ENCODE assay signal across 8 cellular contexts in the genomic region with DNA sequence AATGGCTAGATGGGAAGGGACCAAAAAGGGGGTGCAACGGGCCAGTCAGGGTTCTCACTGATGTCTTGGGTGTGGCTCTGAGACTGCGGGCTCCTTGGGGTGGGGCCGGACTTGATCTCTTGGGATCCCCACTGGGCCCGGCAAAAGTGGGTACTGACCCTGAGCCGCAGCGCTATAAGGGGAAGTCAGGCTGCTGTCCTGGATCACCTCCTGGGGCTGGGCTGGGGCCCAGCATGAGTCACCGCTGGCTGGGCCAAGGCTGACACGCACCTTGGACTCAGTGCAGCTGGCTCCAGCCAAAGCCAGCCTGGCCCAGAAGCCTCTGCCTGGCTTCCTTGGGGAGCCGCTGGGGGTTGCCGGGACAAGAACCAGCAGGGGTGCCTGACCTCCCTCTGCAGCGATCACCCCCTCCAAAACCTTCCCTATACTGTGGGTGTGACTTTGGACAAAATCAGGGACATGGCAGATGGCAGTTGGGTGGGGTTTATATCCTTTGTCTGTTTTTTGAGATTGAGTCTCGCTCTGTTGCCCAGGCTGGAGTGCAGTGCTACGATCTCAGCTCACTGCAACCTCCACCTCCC. TPM values are rescaled to one million over a fixed set of nuclear protein-coding genes. Genes with fewer than 3 reads are reported as not detected.
DNase-seq lines count a peak whose midpoint lies in the region; TF ChIP-seq lines count a peak whose summit lies in the region.

No MANE protein-coding gene starts in this region.

- H3K9me3 ChIP-seq in BE2C: no peaks in the 10 kb centered on the region
- no peaks in the 10 kb centered on the region for H3K9me3 ChIP-seq in right atrium auricular region

- DNase-seq in BE2C (peak; percentile 53), amygdala (lab: John Stamatoyannopoulos, UW) (peak in 52 of 56 donors; percentile 6 to 87 (median 58)), right atrium auricular region (ENCODE audit: low spot score) (peak; percentile 93), skeletal muscle cell (ENCODE audit: low read depth) (peak; percentile 58), NCI-H2227 treated with DMSO at 0.1 percent for 48 hours (lab: John Stamatoyannopoulos, UW) (no peak), GM13977 (ENCODE audit: low spot score) (no peak), SIG-M5 (lab: John Stamatoyannopoulos, UW) (no peak)

- TF ChIP-seq CTCF in BE2C (IDR thresholded peaks at IDR 0.05; ENCODE audit: low read depth, low read length) (no peak), right atrium auricular region (IDR thresholded peaks at IDR 0.05) (no peak), GM13977 (IDR thresholded peaks at IDR 0.05; ENCODE audit: extremely low read depth, insufficient read depth, missing control alignments) (no peak)

- H3K27me3 ChIP-seq in BE2C: no peaks in the 10 kb centered on the region
- H3K27me3 ChIP-seq in right atrium auricular region: no peaks in the 10 kb centered on the region

- H3K4me3 ChIP-seq in BE2C (ENCODE audit: low read depth, low read length) (no peak overlapping the region), right atrium auricular region (no peak overlapping the region), skeletal muscle cell (ENCODE audit: low read depth, low read length) (no peak overlapping the region)

- no peak; the same call in 1 of the 2 replicates for TF ChIP-seq RAD21 in Ishikawa (IDR thresholded peaks at IDR 0.05; ENCODE audit: low read depth)

- peaks cover 35% of the 10 kb centered on the region for H3K36me3 ChIP-seq in BE2C
- H3K36me3 ChIP-seq in right atrium auricular region: peaks cover 16% of the 10 kb centered on the region

- peak; percentile 55; the same call in 1 of the 2 replicates for TF ChIP-seq EP300 in Ishikawa (IDR thresholded peaks at IDR 0.05; ENCODE audit: borderline replicate concordance)

- in situ Hi-C loops in GM13977 (cut with MboI; ENCODE audit: low pct_unique_long_range_greater_than_20kb, low sequenced_read_pairs, unreplicated experiment): loop anchor here (5.0 kb wide), 1 partner anchor 47 kb away; the partner anchor contains the start of gene LSM4

- no peaks in the 10 kb centered on the region for H3K4me1 ChIP-seq in BE2C
- peaks cover 0 to 47% of the 10 kb centered on the region in 2 donors for H3K4me1 ChIP-seq in right atrium auricular region

- H3K27ac ChIP-seq in right atrium auricular region: peak overlapping the region; percentile 78 to 82

TF ChIP-seq in Ishikawa, 13 proteins besides CTCF, POLR2A, EP300 and RAD21:
- TF ChIP-seq EGR1 (IDR thresholded peaks at IDR 0.05) (no peak), ZBTB7A (IDR thresholded peaks at IDR 0.05; ENCODE audit: low read depth) (peak; percentile 63; the same call in 1 of the 2 replicates), TAF1 (IDR thresholded peaks at IDR 0.05; ENCODE audit: low read depth) (0 out of 2 replicates have a peak, but pooled peaks have one; percentile 10), CEBPB (IDR thresholded peaks at IDR 0.05) (no peak), NFIC (IDR thresholded peaks at IDR 0.05) (peak; percentile 92), YY1 (IDR thresholded peaks at IDR 0.05; ENCODE audit: low read depth) (no peak), TCF12 (IDR thresholded peaks at IDR 0.05; ENCODE audit: low read depth) (peak; percentile 87), FOXM1 (IDR thresholded peaks at IDR 0.05; ENCODE audit: borderline replicate concordance, low read depth) (no peak; the same call in 1 of the 2 replicates), TEAD4 (IDR thresholded peaks at IDR 0.05) (no peak), CREB1 (IDR thresholded peaks at IDR 0.05; ENCODE audit: low read depth) (no peak), REST (IDR thresholded peaks at IDR 0.05; ENCODE audit: low read depth) (no peak)
- TF ChIP-seq, protein P1, sequence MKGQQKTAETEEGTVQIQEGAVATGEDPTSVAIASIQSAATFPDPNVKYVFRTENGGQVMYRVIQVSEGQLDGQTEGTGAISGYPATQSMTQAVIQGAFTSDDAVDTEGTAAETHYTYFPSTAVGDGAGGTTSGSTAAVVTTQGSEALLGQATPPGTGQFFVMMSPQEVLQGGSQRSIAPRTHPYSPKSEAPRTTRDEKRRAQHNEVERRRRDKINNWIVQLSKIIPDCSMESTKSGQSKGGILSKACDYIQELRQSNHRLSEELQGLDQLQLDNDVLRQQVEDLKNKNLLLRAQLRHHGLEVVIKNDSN (IDR thresholded peaks at IDR 0.05): no peak
- TF ChIP-seq, protein P2, sequence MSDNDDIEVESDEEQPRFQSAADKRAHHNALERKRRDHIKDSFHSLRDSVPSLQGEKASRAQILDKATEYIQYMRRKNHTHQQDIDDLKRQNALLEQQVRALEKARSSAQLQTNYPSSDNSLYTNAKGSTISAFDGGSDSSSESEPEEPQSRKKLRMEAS (IDR thresholded peaks at IDR 0.05): peak; percentile 45; the same call in 1 of the 2 replicates

RNA-seq across cellular contexts. Expression of gene IQCN, which starts 0.6 kb away (rescaled TPM):
- polyA plus RNA-seq in BE2C (2012; ENCODE audit: insufficient read depth, insufficient read length, low read depth): 2.2 TPM
- 1 to 10 TPM in 1 of 2 donors, under 1 TPM in 1; 0.52 to 1.5 TPM for total RNA-seq in right atrium auricular region

RNA-seq across cellular contexts. Expression of gene JUND, which starts 6.6 kb away (rescaled TPM):
- polyA plus RNA-seq in BE2C (2012; ENCODE audit: insufficient read depth, insufficient read length, low read depth): 386 TPM
- total RNA-seq in right atrium auricular region: 100 to 1,000 TPM; 240 to 420 TPM

RNA-seq across cellular contexts. Expression of gene LSM4, which starts 48.0 kb away (rescaled TPM):
- polyA plus RNA-seq in BE2C (2012; ENCODE audit: insufficient read depth, insufficient read length, low read depth): 534 TPM
- 10 to 100 TPM; 68.5 to 97.3 TPM for total RNA-seq in right atrium auricular region

RNA-seq across cellular contexts. Expression of gene PDE4C, which starts 48.6 kb away (rescaled TPM):
- polyA plus RNA-seq in BE2C (2012; ENCODE audit: insufficient read depth, insufficient read length, low read depth): 7.3 TPM
- 1 to 10 TPM in 1 of 2 donors, not detected in 1; 1.4 TPM for total RNA-seq in right atrium auricular region

Comparison
In these comparisons a context has a peak if more than half of its experiments do, and no peak if none do; other contexts are left out.
1. DNase-seq: peak in BE2C (single experiment), amygdala (52 of 56), right atrium auricular region (single experiment) and skeletal muscle cell (single experiment); none in NCI-H2227 treated with DMSO at 0.1 percent for 48 hours (single experiment), GM13977 (single experiment) and SIG-M5 (single experiment).